ENCODE assay signal across 7 cellular contexts in genomic region chr11:105072121-105072520, GRCh38. TPM values are rescaled to one million over a fixed set of nuclear protein-coding genes. Genes with fewer than 3 reads are reported as not detected.
"Had no signal": no experiment of that assay in that cellular context is flagged by ENCODE, and none has a peak within 500 bp of the region (broad histone marks: within the 10 kb centered on the region; RNA-seq: fewer than 3 reads in every experiment).

No MANE protein-coding gene starts in this region.

RNA-seq across cellular contexts. Expression of gene CARD16, which starts 27.0 kb away (rescaled TPM):
- total RNA-seq: GM23248, GM23338, H1, H7, H9 had no signal
- polyA plus RNA-seq: GM23248, GM23338, H1 had no signal

RNA-seq across cellular contexts. Expression of gene CASP1, which starts 37.2 kb away (rescaled TPM):
- total RNA-seq: H1, H7, H9 had no signal
- polyA plus RNA-seq: GM23338, H1 had no signal

RNA-seq across cellular contexts. Expression of gene CASP5, which starts 49.2 kb away (rescaled TPM):
- total RNA-seq: GM23248, GM23338, H1, H4, H7, H9, HFFc6 had no signal
- polyA plus RNA-seq: GM23248, GM23338, H1 had no signal
